In genomic region chr18:13137939-13138821, GRCh38 we compare ENCODE assay signal across 1 cellular context.
TF ChIP-seq lines count a peak whose summit lies in the region.

No MANE protein-coding gene starts in this region.

TF ChIP-seq in HepG2, 621 proteins besides CTCF, POLR2A, EP300 and RAD21 (continued from another document and continues in another):
- no peak for TF ChIP-seq ZBTB10 (CRISPR knock-in tag; IDR thresholded peaks at IDR 0.05; ENCODE audit: borderline replicate concordance)
- no peak; the same call in 1 of the 2 replicates for TF ChIP-seq ZNF446 (CRISPR knock-in tag; IDR thresholded peaks at IDR 0.05)
- no peak for TF ChIP-seq ZNF850 (CRISPR knock-in tag; conservative IDR thresholded peaks at IDR 0.05)
- TF ChIP-seq ZNF746 (CRISPR knock-in tag; IDR thresholded peaks at IDR 0.05) = no peak
- 0 out of 2 replicates have a peak, but pooled peaks have one; percentile 10 for TF ChIP-seq THAP8 (CRISPR knock-in tag; IDR thresholded peaks at IDR 0.05; ENCODE audit: borderline replicate concordance)
- TF ChIP-seq BRCA1 (CRISPR knock-in tag; IDR thresholded peaks at IDR 0.05) = no peak
- no peak for TF ChIP-seq ZNF883 (CRISPR knock-in tag; IDR thresholded peaks at IDR 0.05; ENCODE audit: not compliant biosample characterization)
- TF ChIP-seq ZNF776 (CRISPR knock-in tag; IDR thresholded peaks at IDR 0.05) = no peak
- no peak for TF ChIP-seq SP2 (CRISPR knock-in tag; IDR thresholded peaks at IDR 0.05)
- no peak for TF ChIP-seq MBNL3 (CRISPR knock-in tag; conservative IDR thresholded peaks at IDR 0.05)
- no peak for TF ChIP-seq CBFB (CRISPR knock-in tag; IDR thresholded peaks at IDR 0.05)
- TF ChIP-seq RBM39 (IDR thresholded peaks at IDR 0.05; ENCODE audit: low read depth, low read length, poor library complexity, severe bottlenecking) = no peak
- no peak for TF ChIP-seq ZNF326 (CRISPR knock-in tag; IDR thresholded peaks at IDR 0.05; ENCODE audit: borderline replicate concordance)
- no peak for TF ChIP-seq MEIS1 (CRISPR knock-in tag; IDR thresholded peaks at IDR 0.05; ENCODE audit: borderline replicate concordance)
- TF ChIP-seq SP1 (IDR thresholded peaks at IDR 0.05) = no peak
- 0 out of 2 replicates have a peak, but pooled peaks have one; percentile 22 for TF ChIP-seq SP1 (CRISPR knock-in tag; IDR thresholded peaks at IDR 0.05)
- TF ChIP-seq ZNF510 (CRISPR knock-in tag; IDR thresholded peaks at IDR 0.05; ENCODE audit: low read depth) = no peak
- TF ChIP-seq ZKSCAN5 (CRISPR knock-in tag; IDR thresholded peaks at IDR 0.05) = no peak
- no peak for TF ChIP-seq KLF13 (CRISPR knock-in tag; IDR thresholded peaks at IDR 0.05)
- TF ChIP-seq ZNF224 (CRISPR knock-in tag; IDR thresholded peaks at IDR 0.05) = no peak
- TF ChIP-seq ETV5 (CRISPR knock-in tag; IDR thresholded peaks at IDR 0.05; ENCODE audit: borderline replicate concordance) = no peak
- TF ChIP-seq POGZ (CRISPR knock-in tag; IDR thresholded peaks at IDR 0.05) = no peak; the same call in 1 of the 2 replicates
- TF ChIP-seq TARDBP (CRISPR knock-in tag; IDR thresholded peaks at IDR 0.05) = no peak
- peak; percentile 41; the same call in 1 of the 2 replicates for TF ChIP-seq JUND (CRISPR knock-in tag; IDR thresholded peaks at IDR 0.05)
- TF ChIP-seq HMGXB3 (CRISPR knock-in tag; IDR thresholded peaks at IDR 0.05; ENCODE audit: borderline replicate concordance) = peak; percentile 84; the same call in 1 of the 2 replicates
- TF ChIP-seq SNAPC2 (CRISPR knock-in tag; IDR thresholded peaks at IDR 0.05) = no peak
- TF ChIP-seq SIN3B (IDR thresholded peaks at IDR 0.05; ENCODE audit: low read length) = no peak
- no peak for TF ChIP-seq NPAS2 (CRISPR knock-in tag; IDR thresholded peaks at IDR 0.05; ENCODE audit: borderline replicate concordance)
- TF ChIP-seq JDP2 (CRISPR knock-in tag; IDR thresholded peaks at IDR 0.05; ENCODE audit: borderline replicate concordance) = no peak
- TF ChIP-seq HOXA7 (CRISPR knock-in tag; IDR thresholded peaks at IDR 0.05) = no peak
- no peak for TF ChIP-seq ZNF546 (CRISPR knock-in tag; conservative IDR thresholded peaks at IDR 0.05)
- TF ChIP-seq DR1 (CRISPR knock-in tag; IDR thresholded peaks at IDR 0.05) = peak; percentile 85
- TF ChIP-seq ZFY (CRISPR knock-in tag; IDR thresholded peaks at IDR 0.05) = no peak; the same call in 1 of the 2 replicates
- TF ChIP-seq KLF11 (CRISPR knock-in tag; IDR thresholded peaks at IDR 0.05) = no peak
- TF ChIP-seq ZBTB39 (CRISPR knock-in tag; IDR thresholded peaks at IDR 0.05) = no peak
- no peak for TF ChIP-seq ZNF232 (CRISPR knock-in tag; IDR thresholded peaks at IDR 0.05; ENCODE audit: borderline replicate concordance)
- no peak for TF ChIP-seq ZNF251 (CRISPR knock-in tag; IDR thresholded peaks at IDR 0.05)
- TF ChIP-seq ZNF503 (CRISPR knock-in tag; IDR thresholded peaks at IDR 0.05) = 0 out of 2 replicates have a peak, but pooled peaks have one; percentile 56
- TF ChIP-seq BHLHE40 (IDR thresholded peaks at IDR 0.05; ENCODE audit: low read length) = no peak
- no peak; the same call in 1 of the 2 replicates for TF ChIP-seq ZNF12 (CRISPR knock-in tag; IDR thresholded peaks at IDR 0.05)
- no peak for TF ChIP-seq PRPF4 (IDR thresholded peaks at IDR 0.05; ENCODE audit: low read depth, low read length, poor library complexity, severe bottlenecking)
- no peak for TF ChIP-seq ZNF761 (CRISPR knock-in tag; conservative IDR thresholded peaks at IDR 0.05)
- TF ChIP-seq POGK (CRISPR knock-in tag; conservative IDR thresholded peaks at IDR 0.05) = no peak
- peak; percentile 30; the same call in 1 of the 2 replicates for TF ChIP-seq ARID3A (IDR thresholded peaks at IDR 0.05; ENCODE audit: low read depth, low read length)
- TF ChIP-seq TBX3 (IDR thresholded peaks at IDR 0.05; ENCODE audit: borderline replicate concordance) = no peak
- peak; percentile 80 for TF ChIP-seq POLR2AphosphoS5 (IDR thresholded peaks at IDR 0.05; ENCODE audit: low read depth, low read length)
- no peak; the same call in 1 of the 2 replicates for TF ChIP-seq NFIC (IDR thresholded peaks at IDR 0.05; ENCODE audit: low read length)
- TF ChIP-seq HMG20B (CRISPR knock-in tag; conservative IDR thresholded peaks at IDR 0.05) = 0 out of 2 replicates have a peak, but pooled peaks have one; percentile 9
- no peak for TF ChIP-seq ZNF569 (CRISPR knock-in tag; IDR thresholded peaks at IDR 0.05; ENCODE audit: borderline replicate concordance)
- TF ChIP-seq FOXK1 (CRISPR knock-in tag; IDR thresholded peaks at IDR 0.05; ENCODE audit: borderline replicate concordance, low read depth) = peak; percentile 74
- no peak for TF ChIP-seq MAFF (IDR thresholded peaks at IDR 0.05; ENCODE audit: low read depth, low read length)
- TF ChIP-seq ZFP37 (CRISPR knock-in tag; IDR thresholded peaks at IDR 0.05; ENCODE audit: borderline replicate concordance) = no peak
- no peak for TF ChIP-seq ZNF629 (CRISPR knock-in tag; conservative IDR thresholded peaks at IDR 0.05)
- TF ChIP-seq ZNF256 (CRISPR knock-in tag; conservative IDR thresholded peaks at IDR 0.05) = no peak
- no peak for TF ChIP-seq ETS1 (CRISPR knock-in tag; IDR thresholded peaks at IDR 0.05)
- no peak for TF ChIP-seq HNRNPH1 (optimal IDR thresholded peaks at IDR 0.05; ENCODE audit: low read depth, low read length)
- no peak for TF ChIP-seq MXD4 (CRISPR knock-in tag; IDR thresholded peaks at IDR 0.05)
- no peak for TF ChIP-seq CCDC6 (CRISPR knock-in tag; IDR thresholded peaks at IDR 0.05)
